In the genomic region with DNA sequence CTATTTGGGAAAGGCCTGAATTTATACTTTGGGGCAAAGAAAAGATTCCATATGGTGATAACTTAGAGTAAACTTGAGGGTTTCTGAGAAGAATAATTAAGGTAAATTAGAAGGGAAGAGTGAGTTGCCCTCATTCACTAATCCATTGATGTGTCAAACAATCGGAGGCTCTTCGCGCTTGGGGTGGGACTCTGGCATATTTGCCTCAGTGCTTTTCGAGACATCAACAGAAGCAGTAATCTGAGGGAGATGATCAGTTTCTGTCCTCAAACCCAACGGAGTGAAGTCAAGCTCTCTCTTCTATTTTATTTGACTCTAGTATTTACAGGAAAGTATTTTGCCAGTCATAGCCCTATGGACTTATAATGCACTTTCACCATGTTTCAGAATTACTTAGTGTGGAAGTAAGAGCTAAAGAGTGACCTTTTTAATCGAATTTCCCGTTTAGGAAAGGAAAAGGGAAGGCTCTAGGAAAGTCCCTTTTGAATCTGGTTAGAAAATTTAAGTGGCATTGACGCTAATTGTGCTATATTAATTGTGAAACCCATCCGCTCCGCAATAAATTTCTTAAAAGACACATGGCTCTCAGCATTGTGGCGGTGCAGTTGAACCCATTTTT, we compare ENCODE assay signal across 8 cellular contexts. TPM values are rescaled to one million over a fixed set of nuclear protein-coding genes. Genes with fewer than 3 reads are reported as not detected.
DNase-seq lines count a peak whose midpoint lies in the region; ATAC-seq and TF ChIP-seq lines count a peak whose summit lies in the region.

No MANE protein-coding gene starts in this region.

- no peaks in the 10 kb centered on the region for H3K36me3 Mint-ChIP-seq in glutamatergic neuron (ENCODE audit: unreplicated experiment)

- ATAC-seq in HG02678 (IDR thresholded peaks at IDR 0.05; ENCODE audit: unreplicated experiment) = no peak

- peaks cover 13% of the 10 kb centered on the region for H3K36me3 ChIP-seq in skeletal muscle satellite cell (ENCODE audit: insufficient read depth, low read length)

- H3K4me2 ChIP-seq in skeletal muscle satellite cell (ENCODE audit: low read length) = peak overlapping the region; percentile 85

- H3K27me3 ChIP-seq in skeletal muscle satellite cell (ENCODE audit: control insufficient read depth, insufficient read depth, low read length) = no peaks in the 10 kb centered on the region

- H3K4me1 Mint-ChIP-seq in glutamatergic neuron (ENCODE audit: low read depth, unreplicated experiment) = peaks cover 6% of the 10 kb centered on the region

- no peak for TF ChIP-seq CTCF in VCaP (conservative IDR thresholded peaks at IDR 0.05)
- TF ChIP-seq CTCF in glutamatergic neuron (IDR thresholded peaks at IDR 0.05; ENCODE audit: partially characterized antibody, unreplicated experiment) = no peak
- TF ChIP-seq CTCF in GM20000 (IDR thresholded peaks at IDR 0.05; ENCODE audit: extremely low read depth, missing control alignments) = no peak
- TF ChIP-seq CTCF in RWPE1 (conservative IDR thresholded peaks at IDR 0.05; ENCODE audit: low read depth) = no peak

- POLR2A ChIA-PET in RWPE1 (lab: Yijun Ruan, JAX; ENCODE audit: low non-redundant PET) = no interaction called here

- H3K9me3 Mint-ChIP-seq in glutamatergic neuron (ENCODE audit: unreplicated experiment) = peaks cover 17% of the 10 kb centered on the region

- peak overlapping the region; percentile 90 for H3K4me3 ChIP-seq in skeletal muscle satellite cell (ENCODE audit: low read length)

- H3K4me3 Mint-ChIP-seq in glutamatergic neuron (ENCODE audit: unreplicated experiment) = peak overlapping the region; percentile 98

- peaks cover 14% of the 10 kb centered on the region for H3K4me1 ChIP-seq in skeletal muscle satellite cell (ENCODE audit: control insufficient read depth, insufficient read depth, low read length)

- H3K9ac ChIP-seq in skeletal muscle satellite cell (ENCODE audit: low read depth, low read length) = peak overlapping the region; percentile 96

- H3K27ac ChIP-seq in VCaP = peak overlapping the region; percentile 95
- no peak overlapping the region for H3K27ac ChIP-seq in RWPE1

- DNase-seq in NCI-H748 (lab: John Stamatoyannopoulos, UW; ENCODE audit: unreplicated experiment) (peak; percentile 8), NCI-H748 treated with DMSO at 0.1 percent for 48 hours (lab: John Stamatoyannopoulos, UW) (no peak), glutamatergic neuron (no peak), GM20000 (ENCODE audit: low spot score) (no peak), RWPE1 (ENCODE audit: low spot score) (no peak)

- peaks cover 12% of the 10 kb centered on the region for H3K27me3 Mint-ChIP-seq in glutamatergic neuron (ENCODE audit: unreplicated experiment)

- CTCF ChIA-PET in RWPE1 (lab: Yijun Ruan, JAX) = interaction anchor here (0.6 to 1.6 kb wide), 5 partner anchors 37 to 149 kb away, joined by 3 to 6 read pairs (median 6); no protein-coding TSS in a partner anchor

- H3K9me3 ChIP-seq in skeletal muscle satellite cell (replicated peaks; ENCODE audit: low read length) = no peaks in the 10 kb centered on the region

- peak overlapping the region; percentile 97 for H3K27ac Mint-ChIP-seq in glutamatergic neuron (ENCODE audit: unreplicated experiment)

RNA-seq across cellular contexts. Expression of a gene that starts 1.3 kb away (rescaled TPM):
- total RNA-seq in glutamatergic neuron (ENCODE audit: unreplicated experiment) = 168 TPM
- 144 and 152 TPM in 2 replicates for total RNA-seq in skeletal muscle satellite cell (2012; rRNA removed)

RNA-seq across cellular contexts. Expression of a gene that starts 52.9 kb away (rescaled TPM):
- total RNA-seq in glutamatergic neuron (ENCODE audit: unreplicated experiment) = 210 TPM
- total RNA-seq in skeletal muscle satellite cell (2012; rRNA removed) = 6.8 and 8.7 TPM in 2 replicates
